Comparison of ENCODE assay signal across 12 cellular contexts in genomic region chr6:158071121-158072082, GRCh38.
DNase-seq lines count a peak whose midpoint lies in the region; ATAC-seq and TF ChIP-seq lines count a peak whose summit lies in the region.
"Had no signal": no experiment of that assay in that cellular context is flagged by ENCODE, and none has a peak within 500 bp of the region (broad histone marks: within the 10 kb centered on the region; RNA-seq: fewer than 3 reads in every experiment).

No MANE protein-coding gene starts in this region.

- peaks cover 19% of the 10 kb centered on the region for H3K36me3 ChIP-seq in CD4-positive, alpha-beta memory T cell (ENCODE audit: insufficient read depth, low read length)
- H3K36me3 ChIP-seq in Loucy (ENCODE audit: insufficient read depth, low read length) (peaks cover 4% of the 10 kb centered on the region; the same call in 1 of the 2 replicates), gastroesophageal sphincter (peaks cover 0 to 76% of the 10 kb centered on the region in 2 donors)

- no peaks in the 10 kb centered on the region for H3K9me3 Mint-ChIP-seq in CD4-positive, alpha-beta memory T cell
- H3K9me3 Mint-ChIP-seq in dendritic cell treated with granulocyte-macrophage colony-stimulating factor and Interleukin-4, amounts not matched to agents 40 ng/mL and 50 ng/mL, for 4 days: no peaks in the 10 kb centered on the region
- no peaks in the 10 kb centered on the region for H3K9me3 Mint-ChIP-seq in osteocyte (ENCODE audit: unreplicated experiment)
- H3K9me3 Mint-ChIP-seq: activated CD4-positive, alpha-beta memory T cell treated with anti-CD3 and anti-CD28 coated beads for 36 hours; immature natural killer cell had no signal

- peaks cover 42 to 59% of the 10 kb centered on the region in 2 donors for H3K36me3 Mint-ChIP-seq in CD4-positive, alpha-beta memory T cell
- H3K36me3 Mint-ChIP-seq in dendritic cell treated with granulocyte-macrophage colony-stimulating factor and Interleukin-4, amounts not matched to agents 40 ng/mL and 50 ng/mL, for 4 days (ENCODE audit: low read depth): peaks cover 57% of the 10 kb centered on the region
- H3K36me3 Mint-ChIP-seq in osteocyte (ENCODE audit: unreplicated experiment): peaks cover 53% of the 10 kb centered on the region

- H3K27ac Mint-ChIP-seq in CD4-positive, alpha-beta memory T cell: peak overlapping the region in 4 of 7 donors; percentile 10 to 93 (median 88)
- H3K27ac Mint-ChIP-seq in dendritic cell treated with granulocyte-macrophage colony-stimulating factor and Interleukin-4, amounts not matched to agents 40 ng/mL and 50 ng/mL, for 4 days: peak overlapping the region; percentile 72
- peak overlapping the region; percentile 76 for H3K27ac Mint-ChIP-seq in osteocyte (ENCODE audit: unreplicated experiment)

- ATAC-seq in GM18498 (IDR thresholded peaks at IDR 0.05; ENCODE audit: unreplicated experiment) (no peak), gastroesophageal sphincter (no peak), GM18502 (IDR thresholded peaks at IDR 0.05; ENCODE audit: poor library complexity, unreplicated experiment) (no peak)

- H3K27ac ChIP-seq in CD4-positive, alpha-beta memory T cell (ENCODE audit: low read depth, low read length): no peak overlapping the region
- peak overlapping the region in 2 of 4 donors; percentile 14 to 41 for H3K27ac ChIP-seq in gastroesophageal sphincter
- H3K27ac ChIP-seq: parathyroid adenoma had no signal

- no peak overlapping the region for H2AFZ ChIP-seq in Loucy (ENCODE audit: low read length)

- no peaks in the 10 kb centered on the region for H3K27me3 ChIP-seq in CD4-positive, alpha-beta memory T cell (ENCODE audit: insufficient read depth, low read length)
- H3K27me3 ChIP-seq in Loucy (ENCODE audit: insufficient read depth, low read length, poor library complexity, severe bottlenecking) (no peaks in the 10 kb centered on the region), gastroesophageal sphincter (no peaks in the 10 kb centered on the region)
- H3K27me3 ChIP-seq: body of pancreas had no signal

- TF ChIP-seq CTCF in Loucy (conservative IDR thresholded peaks at IDR 0.05; ENCODE audit: low read length) (no peak), osteocyte (IDR thresholded peaks at IDR 0.05) (no peak), gastroesophageal sphincter (IDR thresholded peaks at IDR 0.05) (no peak)

- no peak for DNase-seq in CD4-positive, alpha-beta memory T cell
- DNase-seq in osteocyte (ENCODE audit: extremely low spot score, unreplicated experiment) (no peak), glomerular visceral epithelial cell (ENCODE audit: extremely low spot score) (no peak)

- peaks cover 9% of the 10 kb centered on the region for H3K4me1 ChIP-seq in CD4-positive, alpha-beta memory T cell (ENCODE audit: insufficient read depth, low read length)
- H3K4me1 ChIP-seq in Loucy (ENCODE audit: insufficient read depth, low read length, poor library complexity, severe bottlenecking): peaks cover 28% of the 10 kb centered on the region
- peaks cover 0 to 21% (median 0%) of the 10 kb centered on the region in 3 donors for H3K4me1 ChIP-seq in gastroesophageal sphincter
- H3K4me1 ChIP-seq: parathyroid adenoma had no signal

- no peaks in the 10 kb centered on the region for H3K9me3 ChIP-seq in CD4-positive, alpha-beta memory T cell (ENCODE audit: control insufficient read depth in 1 of 2, low read length in 2 of 2)
- H3K9me3 ChIP-seq in Loucy (ENCODE audit: insufficient read depth, low read depth, low read length) (no peaks in the 10 kb centered on the region), gastroesophageal sphincter (no peaks in the 10 kb centered on the region)
- H3K9me3 ChIP-seq: body of pancreas had no signal

- H3K4me1 Mint-ChIP-seq in CD4-positive, alpha-beta memory T cell: peaks cover 9 to 25% (median 16%) of the 10 kb centered on the region in 4 donors
- H3K4me1 Mint-ChIP-seq in dendritic cell treated with granulocyte-macrophage colony-stimulating factor and Interleukin-4, amounts not matched to agents 40 ng/mL and 50 ng/mL, for 4 days (ENCODE audit: low read depth): peaks cover 26% of the 10 kb centered on the region
- H3K4me1 Mint-ChIP-seq in osteocyte (ENCODE audit: unreplicated experiment): peaks cover 32% of the 10 kb centered on the region

- H3K9ac ChIP-seq in Loucy (ENCODE audit: low read depth, low read length, poor library complexity, severe bottlenecking): no peak overlapping the region
- H3K9ac ChIP-seq: parathyroid adenoma had no signal

- no peak for TF ChIP-seq EP300 in gastroesophageal sphincter (IDR thresholded peaks at IDR 0.05)

- intact Hi-C loops in CD4-positive, alpha-beta memory T cell (cut with micrococcal nuclease): loop anchor here (1.0 to 10.0 kb wide), 4 partner anchors 45 to 315 kb away; partner anchors contain the start of gene SYNJ2
- intact Hi-C loops in dendritic cell treated with granulocyte-macrophage colony-stimulating factor and Interleukin-4, amounts not matched to agents 40 ng/mL and 50 ng/mL, for 4 days (cut with micrococcal nuclease): loop anchor here (2.0 to 5.0 kb wide), 2 partner anchors 124 to 143 kb away; no protein-coding TSS in a partner anchor

- H3K9me2 ChIP-seq in Loucy (replicated peaks; ENCODE audit: low read depth, low read length): no peaks in the 10 kb centered on the region

- POLR2A ChIA-PET in CD4-positive, alpha-beta memory T cell (lab: Charles Lee; ENCODE audit: partially characterized antibody): interaction anchor here (0.6 to 1.8 kb wide), 8 partner anchors 11 to 90 kb away, joined by 3 to 6 read pairs (median 4); partner anchors contain the start of gene SYNJ2

- H3K79me2 ChIP-seq in Loucy (ENCODE audit: insufficient read depth, low read length): no peaks in the 10 kb centered on the region
- H3K79me2 ChIP-seq: parathyroid adenoma had no signal

- H3F3A ChIP-seq in Loucy (ENCODE audit: low read depth): no peaks in the 10 kb centered on the region

- H3K4me3 Mint-ChIP-seq in CD4-positive, alpha-beta memory T cell: no peak overlapping the region
- H3K4me3 Mint-ChIP-seq in dendritic cell treated with granulocyte-macrophage colony-stimulating factor and Interleukin-4, amounts not matched to agents 40 ng/mL and 50 ng/mL, for 4 days: no peak overlapping the region
- no peak overlapping the region for H3K4me3 Mint-ChIP-seq in osteocyte (ENCODE audit: unreplicated experiment)
- H3K4me3 Mint-ChIP-seq: activated CD4-positive, alpha-beta memory T cell treated with anti-CD3 and anti-CD28 coated beads for 36 hours; immature natural killer cell had no signal

- H3K4me3 ChIP-seq in CD4-positive, alpha-beta memory T cell (ENCODE audit: low read length in 2 of 2): no peak overlapping the region
- H3K4me3 ChIP-seq in Loucy (ENCODE audit: low read length, poor library complexity, severe bottlenecking): no peak overlapping the region
- no peak overlapping the region for H3K4me3 ChIP-seq in gastroesophageal sphincter
- H3K4me3 ChIP-seq: body of pancreas had no signal

- H4K20me1 ChIP-seq in Loucy (ENCODE audit: insufficient read depth, low read length, poor library complexity, severe bottlenecking): no peaks in the 10 kb centered on the region

- WGBS in gastroesophageal sphincter (ENCODE audit: low coverage in 1 of 2), 2 donors: 60 to 62% methylated on average over 5 to 8 of the region's 34 CpGs

- CTCF ChIA-PET in CD4-positive, alpha-beta memory T cell (lab: Charles Lee; ENCODE audit: partially characterized antibody): interaction anchor here (0.8 to 7.5 kb wide), 21 partner anchors 8 to 315 kb away, joined by 3 to 89 read pairs (median 6); partner anchors contain the start of gene SYNJ2

- no peaks in the 10 kb centered on the region for H3K27me3 Mint-ChIP-seq in CD4-positive, alpha-beta memory T cell
- no peaks in the 10 kb centered on the region for H3K27me3 Mint-ChIP-seq in dendritic cell treated with granulocyte-macrophage colony-stimulating factor and Interleukin-4, amounts not matched to agents 40 ng/mL and 50 ng/mL, for 4 days
- no peaks in the 10 kb centered on the region for H3K27me3 Mint-ChIP-seq in osteocyte (ENCODE audit: unreplicated experiment)
- H3K27me3 Mint-ChIP-seq: activated CD4-positive, alpha-beta memory T cell treated with anti-CD3 and anti-CD28 coated beads for 36 hours had no signal

- H3K4me2 ChIP-seq in Loucy (ENCODE audit: low read depth, low read length, poor library complexity, severe bottlenecking): peak overlapping the region; percentile 29

- no peak for TF ChIP-seq POLR2A in gastroesophageal sphincter (IDR thresholded peaks at IDR 0.05)
